In genomic region chr13:48600374-48601364, GRCh38 we compare ENCODE assay signal across 11 cellular contexts. TPM values are rescaled to one million over a fixed set of nuclear protein-coding genes. Genes with fewer than 3 reads are reported as not detected.
A peak's percentile ranks its signal among the peaks of the same experiment; 100 is the strongest.
DNase-seq lines count a peak whose midpoint lies in the region; ATAC-seq and TF ChIP-seq lines count a peak whose summit lies in the region.
"Had no signal": no experiment of that assay in that cellular context is flagged by ENCODE, and none has a peak within 500 bp of the region (broad histone marks: within the 10 kb centered on the region; RNA-seq: fewer than 3 reads in every experiment).

No MANE protein-coding gene starts in this region.

- DNase-seq in EH (ENCODE audit: low read depth) (peak; percentile 48), NCI-H69 (lab: John Stamatoyannopoulos, UW) (peak; percentile 3), epithelial cell of proximal tubule (ENCODE audit: low read depth) (peak; percentile 47), omental fat pad (ENCODE audit: low spot score) (no peak), NCI-H345 treated with DMSO at 0.1 percent for 48 hours (lab: John Stamatoyannopoulos, UW; ENCODE audit: unreplicated experiment) (no peak), A172 (ENCODE audit: low spot score) (no peak), DMS79 treated with DMSO at 0.1 percent for 48 hours (lab: John Stamatoyannopoulos, UW) (no peak), neuronal stem cell (ENCODE audit: low spot score) (no peak)
- DNase-seq: activated CD4-positive, alpha-beta T cell treated with anti-CD3 and anti-CD28 coated beads, Interleukin-2, amount 10 ng/mL, durations not matched to agents 24 days and 14 days; foreskin melanocyte had no signal

- no peak overlapping the region for H4K8ac ChIP-seq in neuronal stem cell (ENCODE audit: low read depth, low read length)

- peak; percentile 59 for ATAC-seq in omental fat pad (ENCODE audit: low FRiP score)

- no peak for TF ChIP-seq CTCF in epithelial cell of proximal tubule (conservative IDR thresholded peaks at IDR 0.05; ENCODE audit: low read depth, low read length)
- no peak for TF ChIP-seq CTCF in omental fat pad (IDR thresholded peaks at IDR 0.05)

- no peak overlapping the region for H2BK12ac ChIP-seq in neuronal stem cell (ENCODE audit: low read length)

- H2BK5ac ChIP-seq in neuronal stem cell (ENCODE audit: low read length): no peak overlapping the region

- H2BK120ac ChIP-seq in neuronal stem cell (ENCODE audit: low read depth, low read length): no peak overlapping the region

- H3K36me3 ChIP-seq in neuronal stem cell (replicated peaks in 1 of 2; ENCODE audit: control insufficient read depth in 2 of 2, insufficient read depth in 2 of 2, low read length in 2 of 2): no peaks in the 10 kb centered on the region

- no peak overlapping the region for H3K4me2 ChIP-seq in neuronal stem cell (ENCODE audit: insufficient read depth, low read length, poor library complexity, severe bottlenecking)

- WGBS in neuronal stem cell (ENCODE audit: extremely low coverage in 2 of 2, insufficient read length in 2 of 2, insufficient replicate concordance in 1 of 2), 2 donors: no CpG with 5 or more reads among the region's 5 CpGs

- H3K9ac ChIP-seq in neuronal stem cell (ENCODE audit: low read depth, low read length, poor library complexity): no peak overlapping the region

- no peak overlapping the region for H3K14ac ChIP-seq in neuronal stem cell (ENCODE audit: low read length)

- H2AK5ac ChIP-seq in neuronal stem cell (ENCODE audit: low read depth, low read length): no peak overlapping the region

- H2BK15ac ChIP-seq in neuronal stem cell (ENCODE audit: low read length): no peak overlapping the region

- no peaks in the 10 kb centered on the region for H3K27me3 ChIP-seq in neuronal stem cell (ENCODE audit: control insufficient read depth in 3 of 3, insufficient read depth in 3 of 3, low read depth in 1 of 3, low read length in 3 of 3)

- peaks cover 0 to 5% of the 10 kb centered on the region in 2 donors for H3K9me3 ChIP-seq in neuronal stem cell (replicated peaks in 1 of 2; ENCODE audit: control insufficient read depth in 2 of 2, insufficient read depth in 1 of 2, low read depth in 1 of 2, low read length in 2 of 2)

- no peak overlapping the region for H3K27ac ChIP-seq in neuronal stem cell (replicated peaks; ENCODE audit: low read length)

- no peak overlapping the region for H3K23ac ChIP-seq in neuronal stem cell (ENCODE audit: low read depth, low read length, poor library complexity)

- H3K79me1 ChIP-seq in neuronal stem cell (ENCODE audit: low read depth, low read length): no peaks in the 10 kb centered on the region

- no peak overlapping the region for H3K18ac ChIP-seq in neuronal stem cell (ENCODE audit: low read length)

- peaks cover 0 to 4% of the 10 kb centered on the region in 2 donors for H3K4me1 ChIP-seq in neuronal stem cell (ENCODE audit: control insufficient read depth in 2 of 2, insufficient read depth in 1 of 2, low read depth in 1 of 2, low read length in 2 of 2)

- no peak overlapping the region for H2AFZ ChIP-seq in neuronal stem cell (ENCODE audit: low read length)

- H3K4me3 ChIP-seq in epithelial cell of proximal tubule (ENCODE audit: low read depth, low read length) (no peak overlapping the region), neuronal stem cell (ENCODE audit: low read length in 2 of 2) (no peak overlapping the region)

- H3K4ac ChIP-seq in neuronal stem cell (ENCODE audit: low read length): no peak overlapping the region

- no peak overlapping the region for H4K91ac ChIP-seq in neuronal stem cell (ENCODE audit: low read depth, low read length, poor library complexity)

RNA-seq across cellular contexts. Expression of gene CYSLTR2, which starts 53.1 kb away (rescaled TPM):
- total RNA-seq in epithelial cell of proximal tubule (not detected in 2 replicates), omental fat pad (1 to 10 TPM in 3 of 4 donors, under 1 TPM in 1; 0.31 to 4.4 (median 2.6) TPM)
- total RNA-seq in A172 (2014; rRNA removed; shearing (Covaris generic)): not detected in 2 replicates
- 0.01 TPM for polyA plus RNA-seq in neuronal stem cell (2013, experiment 1 of 2)
- polyA plus RNA-seq in neuronal stem cell (2013, experiment 2 of 2): 0.01 TPM
- total RNA-seq: neural crest cell had no signal

Comparison
In these comparisons a context has a peak if more than half of its experiments do, and no peak if none do; other contexts are left out.
1. DNase-seq: peak in EH (single experiment), NCI-H69 (single experiment) and epithelial cell of proximal tubule (single experiment); none in omental fat pad (single experiment), NCI-H345 treated with DMSO at 0.1 percent for 48 hours (single experiment), A172 (single experiment), DMS79 treated with DMSO at 0.1 percent for 48 hours (single experiment) and neuronal stem cell (single experiment).